15 cellular contexts compared by ENCODE assay signal in genomic region chr3:144018776-144019175, GRCh38. TPM values are rescaled to one million over a fixed set of nuclear protein-coding genes. Genes with fewer than 3 reads are reported as not detected.
DNase-seq lines count a peak whose midpoint lies in the region; ATAC-seq, FAIRE-seq and TF ChIP-seq lines count a peak whose summit lies in the region.
"Had no signal": no experiment of that assay in that cellular context is flagged by ENCODE, and none has a peak within 500 bp of the region (broad histone marks: within the 10 kb centered on the region; RNA-seq: fewer than 3 reads in every experiment).

No MANE protein-coding gene starts in this region.

- H3K36me3 ChIP-seq in astrocyte (ENCODE audit: insufficient read depth, low read length), result no peaks in the 10 kb centered on the region
- H3K36me3 ChIP-seq: left lung had no signal

- no peak overlapping the region for H3K9ac ChIP-seq in astrocyte (ENCODE audit: low read length)

- H3K27ac Mint-ChIP-seq in HFFc6 (no peak overlapping the region; the same call in 1 of the 2 replicates), astrocyte (ENCODE audit: unreplicated experiment) (peak overlapping the region; percentile 43)
- H3K27ac Mint-ChIP-seq: activated T-cell treated with anti-CD3 and anti-CD28 coated beads, Interleukin-2, amount 50 U/mL, for 72 hours had no signal

- H3K4me1 Mint-ChIP-seq in HFFc6 (ENCODE audit: low read depth) (peaks cover 8% of the 10 kb centered on the region; the same call in 1 of the 2 replicates), astrocyte (ENCODE audit: low read depth, unreplicated experiment) (peaks cover 10% of the 10 kb centered on the region)

- H3K9me3 Mint-ChIP-seq in HFFc6 (peaks cover 5% of the 10 kb centered on the region; the same call in 1 of the 2 replicates), astrocyte (ENCODE audit: unreplicated experiment) (peaks cover 7% of the 10 kb centered on the region)

- H3K27ac ChIP-seq in astrocyte (ENCODE audit: low read depth, low read length), result peak overlapping the region; percentile 41
- H3K27ac ChIP-seq: left lung had no signal

- FAIRE-seq in astrocyte (lab: Jason Lieb, UNC), result peak; percentile 80
- FAIRE-seq: urothelium cell line had no signal

- no peaks in the 10 kb centered on the region for H3K27me3 ChIP-seq in astrocyte (ENCODE audit: insufficient read depth, low read length)
- H3K27me3 ChIP-seq: left lung had no signal

- H2AFZ ChIP-seq in astrocyte (ENCODE audit: low read depth, low read length), result no peak overlapping the region

- H3K4me3 Mint-ChIP-seq in HFFc6 (no peak overlapping the region), astrocyte (ENCODE audit: unreplicated experiment) (peak overlapping the region; percentile 17)
- H3K4me3 Mint-ChIP-seq: activated T-cell treated with anti-CD3 and anti-CD28 coated beads, Interleukin-2, amount 50 U/mL, for 72 hours had no signal

- ATAC-seq in GM18868 (IDR thresholded peaks at IDR 0.05; ENCODE audit: unreplicated experiment) (no peak), GM18502 (IDR thresholded peaks at IDR 0.05; ENCODE audit: poor library complexity, unreplicated experiment) (no peak)
- ATAC-seq: activated T-cell treated with anti-CD3 and anti-CD28 coated beads, Interleukin-2, amount 50 U/mL, for 72 hours; HCT116; left lung had no signal

- H3K36me3 Mint-ChIP-seq in HFFc6 (ENCODE audit: low read depth) (no peaks in the 10 kb centered on the region), astrocyte (ENCODE audit: low read depth, unreplicated experiment) (peaks cover under 1% of the 10 kb centered on the region)

- peak overlapping the region; percentile 60 for H3K4me2 ChIP-seq in astrocyte (ENCODE audit: low read length)

- H3K4me3 ChIP-seq in astrocyte (ENCODE audit: insufficient read depth, low read depth, low read length) (no peak overlapping the region), fibroblast of villous mesenchyme (ENCODE audit: low read depth, low read length) (no peak overlapping the region)
- H3K4me3 ChIP-seq: left lung had no signal

- H3K27me3 Mint-ChIP-seq in HFFc6 (ENCODE audit: insufficient read depth) (no peaks in the 10 kb centered on the region; the same call in 1 of the 2 replicates), astrocyte (ENCODE audit: low read depth, unreplicated experiment) (no peaks in the 10 kb centered on the region)

- TF ChIP-seq CTCF in HFFc6 (IDR thresholded peaks at IDR 0.05) (no peak), astrocyte (IDR thresholded peaks at IDR 0.05; ENCODE audit: insufficient read depth, low read depth, low read length) (no peak), fibroblast of villous mesenchyme (IDR thresholded peaks at IDR 0.05; ENCODE audit: insufficient read depth, low read depth, low read length) (no peak)

- H3K9me3 ChIP-seq in astrocyte (ENCODE audit: insufficient read depth, low read depth, low read length), result no peaks in the 10 kb centered on the region

- peaks cover 8% of the 10 kb centered on the region for H3K4me1 ChIP-seq in astrocyte (ENCODE audit: insufficient read depth, low read length)
- H3K4me1 ChIP-seq: left lung had no signal

- no peaks in the 10 kb centered on the region for H4K20me1 ChIP-seq in astrocyte (ENCODE audit: insufficient read depth, low read length)

- DNase-seq in HFFc6, result peak; percentile 81
- peak; percentile 90 for DNase-seq in astrocyte (ENCODE audit: low read depth)
- peak; percentile 44 for DNase-seq in fibroblast of villous mesenchyme (ENCODE audit: low read depth)
- DNase-seq in NCI-H1105 (lab: John Stamatoyannopoulos, UW), result no peak
- DNase-seq in AML-193 (lab: John Stamatoyannopoulos, UW), result no peak
- DNase-seq: activated T-cell treated with anti-CD3 and anti-CD28 coated beads, Interleukin-2, amount 50 U/mL, for 72 hours; COR-L47; left lung; retina; SIG-M5; stimulated activated CD4-positive, alpha-beta T cell treated with anti-CD3 and anti-CD28 coated beads, Interleukin-4, amount 100 ng/mL, for 1 hour had no signal

- no peaks in the 10 kb centered on the region for H3K79me2 ChIP-seq in astrocyte (ENCODE audit: insufficient read depth, low read length)

RNA-seq across cellular contexts. Expression of gene DIPK2A, which starts 47.2 kb away (rescaled TPM):
- 10 to 100 TPM in 1 of 6 experiments, 1 to 10 TPM in 5; 7.0 to 10.5 (median 8.6) TPM for total RNA-seq in HFFc6 (2021; fragmentation: NEBNext Ultra II Directional; extraction: Animal tissue kit (Norgen Biotek cat#: 25700))
- total RNA-seq in astrocyte (11.7 and 19.1 TPM in 2 replicates), fibroblast of villous mesenchyme (28.0 and 44.9 TPM in 2 replicates)

Comparison
In these comparisons a context has a peak if more than half of its experiments do, and no peak if none do; other contexts are left out.
1. DNase-seq: peak in HFFc6 (single experiment), astrocyte (single experiment) and fibroblast of villous mesenchyme (single experiment); none in NCI-H1105 (single experiment) and AML-193 (0 of 2).